In genomic region chr12:116977465-116978380, GRCh38 we compare ENCODE assay signal across 18 cellular contexts.
DNase-seq lines count a peak whose midpoint lies in the region; ATAC-seq and TF ChIP-seq lines count a peak whose summit lies in the region.
"Had no signal": no experiment of that assay in that cellular context is flagged by ENCODE, and none has a peak within 500 bp of the region (broad histone marks: within the 10 kb centered on the region; RNA-seq: fewer than 3 reads in every experiment).

No MANE protein-coding gene starts in this region.

- no peaks in the 10 kb centered on the region for H3K4me1 ChIP-seq in mesendoderm (ENCODE audit: control insufficient read depth, low read depth, low read length)
- no peaks in the 10 kb centered on the region for H3K4me1 ChIP-seq in mammary epithelial cell (ENCODE audit: insufficient read depth, low read length)

- CTCF ChIA-PET in WTC11 (lab: Charles Lee) = interaction anchor here (0.9 kb wide), 1 partner anchor 39 kb away, joined by 3 read pairs; no protein-coding TSS in a partner anchor
- CTCF ChIA-PET in mammary epithelial cell (lab: Charles Lee; ENCODE audit: low non-redundant PET) = no interaction called here

- H2AK5ac ChIP-seq in mesendoderm (ENCODE audit: low read length) = no peak overlapping the region

- H3K4ac ChIP-seq in mesendoderm (ENCODE audit: low read depth, low read length) = no peak overlapping the region

- DNase-seq in GM12864 (ENCODE audit: low read depth) (peak; percentile 19), WTC11 (ENCODE audit: low spot score) (no peak), mesendoderm (peak; percentile 43), NCI-H524 treated with DMSO at 0.1 percent for 48 hours (lab: John Stamatoyannopoulos, UW) (no peak), HT-29 (ENCODE audit: low spot score) (no peak), inferior parietal cortex (ENCODE audit: extremely low spot score) (no peak), mammary epithelial cell (no peak)
- DNase-seq: head of caudate nucleus, Kasumi-1, mucosa of descending colon, NCI-H1694, T-helper 1 cell had no signal

- no peaks in the 10 kb centered on the region for H3K9me3 Mint-ChIP-seq in WTC11
- H3K9me3 Mint-ChIP-seq: central memory CD8-positive, alpha-beta T cell had no signal

- BruUV-seq in mammary epithelial cell (replicated peaks; lab: Mats Ljungman, UMichigan) = no TSS peak

- no peak overlapping the region for H3K27ac ChIP-seq in mesendoderm (ENCODE audit: low read depth, low read length)
- no peak overlapping the region for H3K27ac ChIP-seq in mammary epithelial cell (ENCODE audit: insufficient read depth, low read depth, low read length)
- H3K27ac ChIP-seq: parathyroid adenoma, RWPE1 had no signal

- dilution Hi-C loops in mammary epithelial cell (cut with HindIII; ENCODE audit: low sequenced_read_pairs) = no loop called here

- POLR2A ChIA-PET in WTC11 (lab: Charles Lee) = interaction anchor here (0.6 kb wide), 1 partner anchor 895 kb away, joined by 7 read pairs; no protein-coding TSS in a partner anchor

- in situ Hi-C loops in mammary epithelial cell (cut with MboI; ENCODE audit: low sequenced_read_pairs in 2 of 2) = no loop called here

- TF ChIP-seq CTCF in GM12864 (IDR thresholded peaks at IDR 0.05; ENCODE audit: low read depth, low read length, missing control alignments) (no peak), WTC11 (IDR thresholded peaks at IDR 0.05) (no peak), mammary epithelial cell (conservative IDR thresholded peaks at IDR 0.05 in 1 of 2, IDR thresholded peaks at IDR 0.05 in 1 of 2; ENCODE audit: extremely low read depth in 1 of 2, insufficient read depth in 1 of 2, low read depth in 1 of 2, low read length in 2 of 2) (no peak)

- no peaks in the 10 kb centered on the region for H4K20me1 ChIP-seq in mammary epithelial cell (ENCODE audit: insufficient read depth, low read length)

- H3K36me3 ChIP-seq in mesendoderm (ENCODE audit: control insufficient read depth, insufficient read depth, low read length) = peaks cover 2% of the 10 kb centered on the region
- H3K36me3 ChIP-seq in mammary epithelial cell (ENCODE audit: insufficient read depth, low read length) = no peaks in the 10 kb centered on the region

- H3K27me3 ChIP-seq in mesendoderm (ENCODE audit: insufficient read depth, low read length, poor library complexity) (no peaks in the 10 kb centered on the region), mammary epithelial cell (ENCODE audit: insufficient read depth, low read length) (no peaks in the 10 kb centered on the region)

- H2BK120ac ChIP-seq in mesendoderm (ENCODE audit: low read depth, low read length) = no peak overlapping the region

- H3K4me2 ChIP-seq in mesendoderm (ENCODE audit: low read length) = no peak overlapping the region
- H3K4me2 ChIP-seq in mammary epithelial cell (ENCODE audit: insufficient read depth, low read depth, low read length) = no peak overlapping the region

- H2AFZ ChIP-seq in mammary epithelial cell (ENCODE audit: low read depth, low read length) = no peak overlapping the region
- H2AFZ ChIP-seq: parathyroid adenoma had no signal

- peak; percentile 47 for ATAC-seq in GM21786 (IDR thresholded peaks at IDR 0.05; ENCODE audit: unreplicated experiment)
- ATAC-seq in WTC11 = no peak; the same call in 1 of the 2 replicates
- ATAC-seq: activated CD4-positive, CD25-positive, alpha-beta regulatory T cell treated with anti-CD3 and anti-CD28 coated beads, Interleukin-2, amount 50 U/mL, for 24 hours; mucosa of descending colon had no signal

- peaks cover 34% of the 10 kb centered on the region for H3K4me1 Mint-ChIP-seq in WTC11
- H3K4me1 Mint-ChIP-seq: central memory CD8-positive, alpha-beta T cell had no signal

- no peak overlapping the region for H2BK5ac ChIP-seq in mesendoderm (ENCODE audit: low read length)

- no peaks in the 10 kb centered on the region for H3K79me2 ChIP-seq in mesendoderm (ENCODE audit: control insufficient read depth, insufficient read depth, low read length)
- no peaks in the 10 kb centered on the region for H3K79me2 ChIP-seq in mammary epithelial cell (ENCODE audit: insufficient read depth, low read length)
- H3K79me2 ChIP-seq: parathyroid adenoma had no signal

- intact Hi-C loops in mammary epithelial cell (cut with micrococcal nuclease) = no loop called here

- H4K8ac ChIP-seq in mesendoderm (ENCODE audit: low read depth, low read length) = no peak overlapping the region

- peaks cover 9% of the 10 kb centered on the region for H3K36me3 Mint-ChIP-seq in WTC11

- H3K4me3 ChIP-seq in GM12864 (ENCODE audit: low read depth, low read length) (peak overlapping the region; percentile 26), mesendoderm (ENCODE audit: low read length) (no peak overlapping the region), mammary epithelial cell (replicated peaks in 1 of 3; ENCODE audit: insufficient read depth in 1 of 3, low read depth in 2 of 3, low read length in 3 of 3) (no peak overlapping the region)
- H3K4me3 ChIP-seq: mucosa of descending colon had no signal

- no peaks in the 10 kb centered on the region for H3K79me1 ChIP-seq in mesendoderm (ENCODE audit: low read length)

- H3K56ac ChIP-seq in mesendoderm (ENCODE audit: low read length) = no peak overlapping the region

- no CpG with 5 or more reads among the region's 13 CpGs for WGBS in mesendoderm (ENCODE audit: extremely low coverage, insufficient coverage, low lambda C conversion rate)
- 90% methylated on average over 13 of the region's 13 CpGs for WGBS in mammary epithelial cell (ENCODE audit: low coverage, missing lambda C conversion rate)

- no peak overlapping the region for H4K5ac ChIP-seq in mesendoderm (ENCODE audit: low read length)

- H3K4me3 Mint-ChIP-seq in WTC11 = no peak overlapping the region
- H3K4me3 Mint-ChIP-seq: activated naive CD8-positive, alpha-beta T cell; central memory CD8-positive, alpha-beta T cell had no signal

- peak overlapping the region; percentile 48 for H3K27ac Mint-ChIP-seq in WTC11
- H3K27ac Mint-ChIP-seq: activated naive CD8-positive, alpha-beta T cell had no signal

- H3K23ac ChIP-seq in mesendoderm (ENCODE audit: low read length) = no peak overlapping the region

- H2BK15ac ChIP-seq in mesendoderm (replicated peaks; ENCODE audit: low read depth) = no peak overlapping the region

- H3K18ac ChIP-seq in mesendoderm (ENCODE audit: low read length) = no peak overlapping the region

- no peak overlapping the region for H3K9ac ChIP-seq in mesendoderm (ENCODE audit: low read length)
- no peak overlapping the region for H3K9ac ChIP-seq in mammary epithelial cell (ENCODE audit: insufficient read depth, low read length)
- H3K9ac ChIP-seq: parathyroid adenoma had no signal

- no peaks in the 10 kb centered on the region for H3K9me3 ChIP-seq in mammary epithelial cell (replicated peaks; ENCODE audit: insufficient read depth, low read length)
- H3K9me3 ChIP-seq: mucosa of descending colon had no signal

- no peaks in the 10 kb centered on the region for H3K27me3 Mint-ChIP-seq in WTC11 (ENCODE audit: low read depth)
- H3K27me3 Mint-ChIP-seq: activated naive CD8-positive, alpha-beta T cell; central memory CD8-positive, alpha-beta T cell had no signal

TF ChIP-seq in WTC11, 78 proteins besides CTCF, POLR2A, EP300 and RAD21:
- TF ChIP-seq ZNF317 (CRISPR knock-in tag; IDR thresholded peaks at IDR 0.05; ENCODE audit: borderline replicate concordance, low read depth) (0 out of 2 replicates have a peak, but pooled peaks have one; percentile 52), ATF1 (CRISPR knock-in tag; IDR thresholded peaks at IDR 0.05) (no peak), ZNF121 (CRISPR knock-in tag; IDR thresholded peaks at IDR 0.05) (no peak), ZNF219 (CRISPR knock-in tag; IDR thresholded peaks at IDR 0.05; ENCODE audit: borderline replicate concordance) (no peak)

Comparison
In these comparisons a context has a peak if more than half of its experiments do, and no peak if none do; other contexts are left out.
1. DNase-seq: peak in GM12864 (single experiment) and mesendoderm (single experiment); none in WTC11 (single experiment), NCI-H524 treated with DMSO at 0.1 percent for 48 hours (single experiment), HT-29 (single experiment), inferior parietal cortex (single experiment) and mammary epithelial cell (single experiment).